9 cellular contexts compared by ENCODE assay signal in genomic region chr17:71959129-71959528, GRCh38.
DNase-seq lines count a peak whose midpoint lies in the region; ATAC-seq lines count a peak whose summit lies in the region.
"Had no signal": no experiment of that assay in that cellular context is flagged by ENCODE, and none has a peak within 500 bp of the region (broad histone marks: within the 10 kb centered on the region; RNA-seq: fewer than 3 reads in every experiment).

No MANE protein-coding gene starts in this region.

- peak; percentile 12 for DNase-seq in DMS53 treated with DMSO at 0.1 percent for 48 hours (lab: John Stamatoyannopoulos, UW; ENCODE audit: unreplicated experiment)
- DNase-seq in HT-29 (ENCODE audit: low spot score) = peak; percentile 10
- DNase-seq in adipocyte (ENCODE audit: low read depth) = peak; percentile 23
- DNase-seq in left lobe of liver (ENCODE audit: low spot score) = no peak
- no peak for DNase-seq in hypothalamus (lab: John Stamatoyannopoulos, UW)
- no peak for DNase-seq in NCI-H526 treated with DMSO at 0.1 percent for 48 hours (lab: John Stamatoyannopoulos, UW)
- DNase-seq in cerebellum (ENCODE audit: low spot score) = no peak
- no peak for DNase-seq in glomerular visceral epithelial cell (ENCODE audit: extremely low spot score)
- DNase-seq: activated CD4-positive, alpha-beta T cell treated with anti-CD3 and anti-CD28 coated beads for 4 hours had no signal

- no peaks in the 10 kb centered on the region for H3K27me3 ChIP-seq in adipocyte (replicated peaks; ENCODE audit: control insufficient read depth, insufficient read depth, low read length)

- ATAC-seq in left lobe of liver = peak; percentile 69

- no peak overlapping the region for H3K4me3 ChIP-seq in adipocyte (ENCODE audit: low read length)

- H3K4me1 ChIP-seq in adipocyte (ENCODE audit: control insufficient read depth, insufficient read depth, low read length) = no peaks in the 10 kb centered on the region

- H3K9ac ChIP-seq in adipocyte (ENCODE audit: low read length) = no peak overlapping the region

- no peaks in the 10 kb centered on the region for H3K36me3 ChIP-seq in adipocyte (ENCODE audit: control insufficient read depth, insufficient read depth, low read length, severe bottlenecking)

- H3K9me3 ChIP-seq in adipocyte (ENCODE audit: control insufficient read depth, low read length) = no peaks in the 10 kb centered on the region

Comparison
In these comparisons a context has a peak if more than half of its experiments do, and no peak if none do; other contexts are left out.
1. DNase-seq: peak in DMS53 treated with DMSO at 0.1 percent for 48 hours (single experiment), HT-29 (single experiment) and adipocyte (single experiment); none in left lobe of liver (single experiment), hypothalamus (0 of 51), NCI-H526 treated with DMSO at 0.1 percent for 48 hours (single experiment), cerebellum (single experiment) and glomerular visceral epithelial cell (single experiment).